13 cellular contexts compared by ENCODE assay signal in genomic region chr15:60529332-60529731, GRCh38. TPM values are rescaled to one million over a fixed set of nuclear protein-coding genes. Genes with fewer than 3 reads are reported as not detected.
DNase-seq lines count a peak whose midpoint lies in the region; ATAC-seq and TF ChIP-seq lines count a peak whose summit lies in the region.
"Had no signal": no experiment of that assay in that cellular context is flagged by ENCODE, and none has a peak within 500 bp of the region (broad histone marks: within the 10 kb centered on the region; RNA-seq: fewer than 3 reads in every experiment).

No MANE protein-coding gene starts in this region.

- H3K27me3 ChIP-seq in CD8-positive, alpha-beta T cell (ENCODE audit: insufficient read depth, low read length): no peaks in the 10 kb centered on the region
- no peaks in the 10 kb centered on the region for H3K27me3 ChIP-seq in right atrium auricular region

- no peaks in the 10 kb centered on the region for H3K9me3 ChIP-seq in CD8-positive, alpha-beta T cell (ENCODE audit: low read length)
- H3K9me3 ChIP-seq in right atrium auricular region: no peaks in the 10 kb centered on the region

- H3K27ac Mint-ChIP-seq in CD8-positive, alpha-beta T cell: peak overlapping the region; percentile 94
- H3K27ac Mint-ChIP-seq in naive thymus-derived CD8-positive, alpha-beta T cell: peak overlapping the region; percentile 11 to 95 (median 87)
- H3K27ac Mint-ChIP-seq: CD14-positive monocyte had no signal

- H3K4me1 Mint-ChIP-seq in CD8-positive, alpha-beta T cell (ENCODE audit: low read depth): peaks cover 91% of the 10 kb centered on the region
- peaks cover 31 to 86% (median 77%) of the 10 kb centered on the region in 4 donors for H3K4me1 Mint-ChIP-seq in naive thymus-derived CD8-positive, alpha-beta T cell
- H3K4me1 Mint-ChIP-seq: CD14-positive monocyte had no signal

- peaks cover 39% of the 10 kb centered on the region for H3K4me1 ChIP-seq in CD8-positive, alpha-beta T cell (ENCODE audit: insufficient read depth, low read length)
- H3K4me1 ChIP-seq in right atrium auricular region: peaks cover 0 to 15% of the 10 kb centered on the region in 2 donors

- CTCF ChIA-PET in CD8-positive, alpha-beta T cell (lab: Charles Lee): interaction anchor here (0.8 to 1.3 kb wide), 3 partner anchors 9 to 56 kb away, joined by 3 to 8 read pairs (median 5); no protein-coding TSS in a partner anchor

- H3K36me3 ChIP-seq in CD8-positive, alpha-beta T cell (ENCODE audit: insufficient read depth, low read length): peaks cover 12% of the 10 kb centered on the region
- no peaks in the 10 kb centered on the region for H3K36me3 ChIP-seq in right atrium auricular region

- no peak overlapping the region for H3K4me3 ChIP-seq in CD8-positive, alpha-beta T cell (ENCODE audit: low read depth, low read length)
- H3K4me3 ChIP-seq in right atrium auricular region: no peak overlapping the region
- H3K4me3 ChIP-seq: K562 had no signal

- DNase-seq in NCI-H2196 (lab: John Stamatoyannopoulos, UW; ENCODE audit: unreplicated experiment): peak; percentile 16
- no peak for DNase-seq in NCI-H2196 treated with DMSO at 0.1 percent for 48 hours (lab: John Stamatoyannopoulos, UW; ENCODE audit: unreplicated experiment)
- no peak for DNase-seq in CD8-positive, alpha-beta T cell
- DNase-seq in naive thymus-derived CD8-positive, alpha-beta T cell: no peak
- DNase-seq in Ammon's horn (ENCODE audit: low spot score): no peak
- DNase-seq in right atrium auricular region (ENCODE audit: low spot score): no peak
- DNase-seq: NCI-H1092 treated with DMSO at 0.1 percent for 48 hours, NCI-H1694 had no signal

- intact Hi-C loops in CD8-positive, alpha-beta T cell (cut with DNase I, micrococcal nuclease): loop anchor here in 1 of 2 experiments (2.0 to 5.0 kb wide), 2 partner anchors 19 to 58 kb away; no protein-coding TSS in a partner anchor

- H3K27me3 Mint-ChIP-seq in CD8-positive, alpha-beta T cell (ENCODE audit: low read depth): no peaks in the 10 kb centered on the region
- H3K27me3 Mint-ChIP-seq in naive thymus-derived CD8-positive, alpha-beta T cell: no peaks in the 10 kb centered on the region

- no peaks in the 10 kb centered on the region for H3K9me3 Mint-ChIP-seq in CD8-positive, alpha-beta T cell
- no peaks in the 10 kb centered on the region for H3K9me3 Mint-ChIP-seq in naive thymus-derived CD8-positive, alpha-beta T cell
- H3K9me3 Mint-ChIP-seq: CD14-positive monocyte had no signal

- POLR2A ChIA-PET in CD8-positive, alpha-beta T cell (lab: Charles Lee): interaction anchor here (0.8 to 1.5 kb wide), 3 partner anchors 21 to 56 kb away, joined by 3 to 5 read pairs (median 3); no protein-coding TSS in a partner anchor
- POLR2A ChIA-PET in naive thymus-derived CD8-positive, alpha-beta T cell (lab: Charles Lee): interaction anchor here (1.0 to 1.5 kb wide), 3 partner anchors 9 to 50 kb away, joined by 3 to 7 read pairs (median 3); no protein-coding TSS in a partner anchor

- ATAC-seq in CD8-positive, alpha-beta T cell: no peak
- no peak for ATAC-seq in naive thymus-derived CD8-positive, alpha-beta T cell
- no peak for ATAC-seq in GM19023 (IDR thresholded peaks at IDR 0.05; ENCODE audit: unreplicated experiment)
- ATAC-seq: K562 had no signal

- no peak for TF ChIP-seq CTCF in CD8-positive, alpha-beta T cell (IDR thresholded peaks at IDR 0.05)
- TF ChIP-seq CTCF in VCaP (conservative IDR thresholded peaks at IDR 0.05) (no peak), right atrium auricular region (IDR thresholded peaks at IDR 0.05) (no peak)

- no peak overlapping the region for H3K27ac ChIP-seq in CD8-positive, alpha-beta T cell (ENCODE audit: low read depth, low read length)
- H3K27ac ChIP-seq in VCaP (peak overlapping the region; percentile 52), right atrium auricular region (no peak overlapping the region)
- H3K27ac ChIP-seq: HL-60 had no signal

- peaks cover 69% of the 10 kb centered on the region for H3K36me3 Mint-ChIP-seq in CD8-positive, alpha-beta T cell
- peaks cover 0 to 62% (median 6%) of the 10 kb centered on the region in 3 donors for H3K36me3 Mint-ChIP-seq in naive thymus-derived CD8-positive, alpha-beta T cell

- no peak overlapping the region for H3K4me3 Mint-ChIP-seq in CD8-positive, alpha-beta T cell
- H3K4me3 Mint-ChIP-seq in naive thymus-derived CD8-positive, alpha-beta T cell: no peak overlapping the region
- H3K4me3 Mint-ChIP-seq: CD14-positive monocyte had no signal

RNA-seq across cellular contexts. Expression of gene ICE2, which starts 50.4 kb away (rescaled TPM):
- total RNA-seq in CD8-positive, alpha-beta T cell: 10 to 100 TPM; 13.9 to 18.3 TPM
- 10 to 100 TPM; 64.2 to 70.4 TPM for total RNA-seq in naive thymus-derived CD8-positive, alpha-beta T cell
- 10 to 100 TPM; 68.6 to 71.4 (median 69.2) TPM for polyA plus RNA-seq in naive thymus-derived CD8-positive, alpha-beta T cell
- total RNA-seq in right atrium auricular region: 10 to 100 TPM; 10.6 to 12.6 TPM
